ENCODE assay signal across 1 cellular context in the genomic region with DNA sequence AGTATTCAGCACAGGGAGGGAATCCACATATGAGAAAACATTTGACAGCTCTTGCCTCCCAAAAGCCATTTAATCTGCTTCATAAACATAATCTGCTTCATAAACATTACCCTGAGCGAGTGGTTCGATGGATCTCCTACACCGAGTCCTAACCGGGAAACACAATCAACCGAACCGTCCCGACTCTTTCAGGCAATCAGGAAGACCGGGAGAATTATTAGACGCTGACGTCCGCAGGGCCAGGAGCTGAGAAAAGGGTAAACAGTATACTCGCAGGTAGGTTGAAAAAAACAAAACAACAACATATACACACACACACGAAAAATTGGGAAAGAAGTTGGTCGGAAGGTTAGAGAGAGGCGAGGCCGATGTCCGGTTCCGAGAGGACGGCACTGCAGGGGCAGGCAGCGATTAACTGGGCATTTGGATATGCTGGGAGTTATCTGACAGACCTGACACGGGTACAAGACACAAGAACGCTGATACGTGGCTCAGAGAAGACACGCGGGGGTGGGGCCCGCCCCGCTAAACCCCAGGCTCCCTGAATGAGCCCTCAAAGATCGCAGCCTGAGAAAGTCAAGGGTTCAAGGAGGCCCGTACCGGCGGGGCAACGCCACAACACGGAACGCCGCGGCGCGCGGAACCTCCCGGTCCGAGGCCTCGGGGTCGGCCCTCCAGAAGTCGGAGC.
TF ChIP-seq lines count a peak whose summit lies in the region.

No MANE protein-coding gene starts in this region.

TF ChIP-seq in HepG2, 621 proteins besides CTCF, POLR2A, EP300 and RAD21 (continued from another document and continues in another):
- TF ChIP-seq, protein P1, sequence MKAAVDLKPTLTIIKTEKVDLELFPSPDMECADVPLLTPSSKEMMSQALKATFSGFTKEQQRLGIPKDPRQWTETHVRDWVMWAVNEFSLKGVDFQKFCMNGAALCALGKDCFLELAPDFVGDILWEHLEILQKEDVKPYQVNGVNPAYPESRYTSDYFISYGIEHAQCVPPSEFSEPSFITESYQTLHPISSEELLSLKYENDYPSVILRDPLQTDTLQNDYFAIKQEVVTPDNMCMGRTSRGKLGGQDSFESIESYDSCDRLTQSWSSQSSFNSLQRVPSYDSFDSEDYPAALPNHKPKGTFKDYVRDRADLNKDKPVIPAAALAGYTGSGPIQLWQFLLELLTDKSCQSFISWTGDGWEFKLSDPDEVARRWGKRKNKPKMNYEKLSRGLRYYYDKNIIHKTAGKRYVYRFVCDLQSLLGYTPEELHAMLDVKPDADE (CRISPR knock-in tag; IDR thresholded peaks at IDR 0.05): 0 out of 2 replicates have a peak, but pooled peaks have one; percentile 25
- TF ChIP-seq ZSCAN9 (CRISPR knock-in tag; IDR thresholded peaks at IDR 0.05; ENCODE audit: borderline replicate concordance) (no peak), PAX8 (CRISPR knock-in tag; IDR thresholded peaks at IDR 0.05; ENCODE audit: borderline replicate concordance) (no peak), RFX1 (IDR thresholded peaks at IDR 0.05) (no peak), ZNF678 (CRISPR knock-in tag; IDR thresholded peaks at IDR 0.05) (no peak), FOXA3 (CRISPR knock-in tag; IDR thresholded peaks at IDR 0.05) (no peak), ZNF557 (CRISPR knock-in tag; IDR thresholded peaks at IDR 0.05) (no peak), NFKBIZ (CRISPR knock-in tag; IDR thresholded peaks at IDR 0.05) (no peak), TGIF2 (CRISPR knock-in tag; IDR thresholded peaks at IDR 0.05) (no peak), FOXM1 (CRISPR knock-in tag; IDR thresholded peaks at IDR 0.05) (0 out of 2 replicates have a peak, but pooled peaks have one; percentile 19), SP1 (IDR thresholded peaks at IDR 0.05) (no peak), SP1 (CRISPR knock-in tag; IDR thresholded peaks at IDR 0.05) (no peak), ZNF704 (CRISPR knock-in tag; IDR thresholded peaks at IDR 0.05; ENCODE audit: borderline replicate concordance) (peak; percentile 36; the same call in 1 of the 2 replicates), XBP1 (CRISPR knock-in tag; IDR thresholded peaks at IDR 0.05) (no peak), RFX3 (CRISPR knock-in tag; IDR thresholded peaks at IDR 0.05) (no peak), ISX (CRISPR knock-in tag; conservative IDR thresholded peaks at IDR 0.05) (peak; percentile 73; the same call in 1 of the 2 replicates), SRY (CRISPR knock-in tag; IDR thresholded peaks at IDR 0.05) (no peak), ATM (IDR thresholded peaks at IDR 0.05; ENCODE audit: borderline replicate concordance) (no peak), ZNF550 (CRISPR knock-in tag; IDR thresholded peaks at IDR 0.05; ENCODE audit: borderline replicate concordance) (no peak), MIXL1 (CRISPR knock-in tag; IDR thresholded peaks at IDR 0.05) (no peak), SP140L (CRISPR knock-in tag; IDR thresholded peaks at IDR 0.05; ENCODE audit: borderline replicate concordance) (0 out of 2 replicates have a peak, but pooled peaks have one; percentile 15), THYN1 (CRISPR knock-in tag; IDR thresholded peaks at IDR 0.05; ENCODE audit: borderline replicate concordance, low read depth) (no peak), ATAD3A (CRISPR knock-in tag; IDR thresholded peaks at IDR 0.05) (no peak), ZNF782 (CRISPR knock-in tag; IDR thresholded peaks at IDR 0.05; ENCODE audit: borderline replicate concordance) (no peak), ZNF207 (IDR thresholded peaks at IDR 0.05; ENCODE audit: borderline replicate concordance) (no peak), HOXA9 (CRISPR knock-in tag; IDR thresholded peaks at IDR 0.05; ENCODE audit: borderline replicate concordance) (0 out of 2 replicates have a peak, but pooled peaks have one; percentile 28), ZBTB49 (CRISPR knock-in tag; IDR thresholded peaks at IDR 0.05; ENCODE audit: borderline replicate concordance) (no peak), NFE2L1 (CRISPR knock-in tag; IDR thresholded peaks at IDR 0.05; ENCODE audit: borderline replicate concordance) (no peak), KLF16 (CRISPR knock-in tag; IDR thresholded peaks at IDR 0.05) (no peak), ZNF770 (CRISPR knock-in tag; IDR thresholded peaks at IDR 0.05) (no peak), AGO2 (optimal IDR thresholded peaks at IDR 0.05; ENCODE audit: low read depth, low read length) (peak; percentile 91), REPIN1 (CRISPR knock-in tag; IDR thresholded peaks at IDR 0.05; ENCODE audit: borderline replicate concordance, low read depth) (no peak), RBM22 (optimal IDR thresholded peaks at IDR 0.05; ENCODE audit: low read length) (no peak), YY1 (IDR thresholded peaks at IDR 0.05; ENCODE audit: insufficient read depth, insufficient replicate concordance, low read depth, low read length) (no peak), ZNF773 (CRISPR knock-in tag; IDR thresholded peaks at IDR 0.05; ENCODE audit: borderline replicate concordance) (no peak), ZNF720 (CRISPR knock-in tag; IDR thresholded peaks at IDR 0.05) (no peak), ZNF878 (CRISPR knock-in tag; IDR thresholded peaks at IDR 0.05) (0 out of 2 replicates have a peak, but pooled peaks have one; percentile 66), ZFP62 (CRISPR knock-in tag; IDR thresholded peaks at IDR 0.05) (no peak), ZNF607 (CRISPR knock-in tag; IDR thresholded peaks at IDR 0.05; ENCODE audit: borderline replicate concordance) (no peak), ADNP (CRISPR knock-in tag; IDR thresholded peaks at IDR 0.05) (no peak), RFX5 (IDR thresholded peaks at IDR 0.05; ENCODE audit: low read depth, low read length) (no peak), ATF7 (IDR thresholded peaks at IDR 0.05) (no peak), ATF7 (CRISPR knock-in tag; IDR thresholded peaks at IDR 0.05) (no peak)
- TF ChIP-seq, protein P2, sequence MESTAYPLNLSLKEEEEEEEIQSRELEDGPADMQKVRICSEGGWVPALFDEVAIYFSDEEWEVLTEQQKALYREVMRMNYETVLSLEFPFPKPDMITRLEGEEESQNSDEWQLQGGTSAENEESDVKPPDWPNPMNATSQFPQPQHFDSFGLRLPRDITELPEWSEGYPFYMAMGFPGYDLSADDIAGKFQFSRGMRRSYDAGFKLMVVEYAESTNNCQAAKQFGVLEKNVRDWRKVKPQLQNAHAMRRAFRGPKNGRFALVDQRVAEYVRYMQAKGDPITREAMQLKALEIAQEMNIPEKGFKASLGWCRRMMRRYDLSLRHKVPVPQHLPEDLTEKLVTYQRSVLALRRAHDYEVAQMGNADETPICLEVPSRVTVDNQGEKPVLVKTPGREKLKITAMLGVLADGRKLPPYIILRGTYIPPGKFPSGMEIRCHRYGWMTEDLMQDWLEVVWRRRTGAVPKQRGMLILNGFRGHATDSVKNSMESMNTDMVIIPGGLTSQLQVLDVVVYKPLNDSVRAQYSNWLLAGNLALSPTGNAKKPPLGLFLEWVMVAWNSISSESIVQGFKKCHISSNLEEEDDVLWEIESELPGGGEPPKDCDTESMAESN (CRISPR knock-in tag; conservative IDR thresholded peaks at IDR 0.05): no peak
- TF ChIP-seq, protein P3, sequence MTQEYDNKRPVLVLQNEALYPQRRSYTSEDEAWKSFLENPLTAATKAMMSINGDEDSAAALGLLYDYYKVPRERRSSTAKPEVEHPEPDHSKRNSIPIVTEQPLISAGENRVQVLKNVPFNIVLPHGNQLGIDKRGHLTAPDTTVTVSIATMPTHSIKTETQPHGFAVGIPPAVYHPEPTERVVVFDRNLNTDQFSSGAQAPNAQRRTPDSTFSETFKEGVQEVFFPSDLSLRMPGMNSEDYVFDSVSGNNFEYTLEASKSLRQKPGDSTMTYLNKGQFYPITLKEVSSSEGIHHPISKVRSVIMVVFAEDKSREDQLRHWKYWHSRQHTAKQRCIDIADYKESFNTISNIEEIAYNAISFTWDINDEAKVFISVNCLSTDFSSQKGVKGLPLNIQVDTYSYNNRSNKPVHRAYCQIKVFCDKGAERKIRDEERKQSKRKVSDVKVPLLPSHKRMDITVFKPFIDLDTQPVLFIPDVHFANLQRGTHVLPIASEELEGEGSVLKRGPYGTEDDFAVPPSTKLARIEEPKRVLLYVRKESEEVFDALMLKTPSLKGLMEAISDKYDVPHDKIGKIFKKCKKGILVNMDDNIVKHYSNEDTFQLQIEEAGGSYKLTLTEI (CRISPR knock-in tag; conservative IDR thresholded peaks at IDR 0.05): no peak
- TF ChIP-seq, protein P4, sequence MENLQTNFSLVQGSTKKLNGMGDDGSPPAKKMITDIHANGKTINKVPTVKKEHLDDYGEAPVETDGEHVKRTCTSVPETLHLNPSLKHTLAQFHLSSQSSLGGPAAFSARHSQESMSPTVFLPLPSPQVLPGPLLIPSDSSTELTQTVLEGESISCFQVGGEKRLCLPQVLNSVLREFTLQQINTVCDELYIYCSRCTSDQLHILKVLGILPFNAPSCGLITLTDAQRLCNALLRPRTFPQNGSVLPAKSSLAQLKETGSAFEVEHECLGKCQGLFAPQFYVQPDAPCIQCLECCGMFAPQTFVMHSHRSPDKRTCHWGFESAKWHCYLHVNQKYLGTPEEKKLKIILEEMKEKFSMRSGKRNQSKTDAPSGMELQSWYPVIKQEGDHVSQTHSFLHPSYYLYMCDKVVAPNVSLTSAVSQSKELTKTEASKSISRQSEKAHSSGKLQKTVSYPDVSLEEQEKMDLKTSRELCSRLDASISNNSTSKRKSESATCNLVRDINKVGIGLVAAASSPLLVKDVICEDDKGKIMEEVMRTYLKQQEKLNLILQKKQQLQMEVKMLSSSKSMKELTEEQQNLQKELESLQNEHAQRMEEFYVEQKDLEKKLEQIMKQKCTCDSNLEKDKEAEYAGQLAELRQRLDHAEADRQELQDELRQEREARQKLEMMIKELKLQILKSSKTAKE (CRISPR knock-in tag; IDR thresholded peaks at IDR 0.05; ENCODE audit: borderline replicate concordance): no peak
- TF ChIP-seq, protein P5, sequence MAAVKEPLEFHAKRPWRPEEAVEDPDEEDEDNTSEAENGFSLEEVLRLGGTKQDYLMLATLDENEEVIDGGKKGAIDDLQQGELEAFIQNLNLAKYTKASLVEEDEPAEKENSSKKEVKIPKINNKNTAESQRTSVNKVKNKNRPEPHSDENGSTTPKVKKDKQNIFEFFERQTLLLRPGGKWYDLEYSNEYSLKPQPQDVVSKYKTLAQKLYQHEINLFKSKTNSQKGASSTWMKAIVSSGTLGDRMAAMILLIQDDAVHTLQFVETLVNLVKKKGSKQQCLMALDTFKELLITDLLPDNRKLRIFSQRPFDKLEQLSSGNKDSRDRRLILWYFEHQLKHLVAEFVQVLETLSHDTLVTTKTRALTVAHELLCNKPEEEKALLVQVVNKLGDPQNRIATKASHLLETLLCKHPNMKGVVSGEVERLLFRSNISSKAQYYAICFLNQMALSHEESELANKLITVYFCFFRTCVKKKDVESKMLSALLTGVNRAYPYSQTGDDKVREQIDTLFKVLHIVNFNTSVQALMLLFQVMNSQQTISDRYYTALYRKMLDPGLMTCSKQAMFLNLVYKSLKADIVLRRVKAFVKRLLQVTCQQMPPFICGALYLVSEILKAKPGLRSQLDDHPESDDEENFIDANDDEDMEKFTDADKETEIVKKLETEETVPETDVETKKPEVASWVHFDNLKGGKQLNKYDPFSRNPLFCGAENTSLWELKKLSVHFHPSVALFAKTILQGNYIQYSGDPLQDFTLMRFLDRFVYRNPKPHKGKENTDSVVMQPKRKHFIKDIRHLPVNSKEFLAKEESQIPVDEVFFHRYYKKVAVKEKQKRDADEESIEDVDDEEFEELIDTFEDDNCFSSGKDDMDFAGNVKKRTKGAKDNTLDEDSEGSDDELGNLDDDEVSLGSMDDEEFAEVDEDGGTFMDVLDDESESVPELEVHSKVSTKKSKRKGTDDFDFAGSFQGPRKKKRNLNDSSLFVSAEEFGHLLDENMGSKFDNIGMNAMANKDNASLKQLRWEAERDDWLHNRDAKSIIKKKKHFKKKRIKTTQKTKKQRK (IDR thresholded peaks at IDR 0.05; ENCODE audit: low read length): no peak
- TF ChIP-seq, protein P6, sequence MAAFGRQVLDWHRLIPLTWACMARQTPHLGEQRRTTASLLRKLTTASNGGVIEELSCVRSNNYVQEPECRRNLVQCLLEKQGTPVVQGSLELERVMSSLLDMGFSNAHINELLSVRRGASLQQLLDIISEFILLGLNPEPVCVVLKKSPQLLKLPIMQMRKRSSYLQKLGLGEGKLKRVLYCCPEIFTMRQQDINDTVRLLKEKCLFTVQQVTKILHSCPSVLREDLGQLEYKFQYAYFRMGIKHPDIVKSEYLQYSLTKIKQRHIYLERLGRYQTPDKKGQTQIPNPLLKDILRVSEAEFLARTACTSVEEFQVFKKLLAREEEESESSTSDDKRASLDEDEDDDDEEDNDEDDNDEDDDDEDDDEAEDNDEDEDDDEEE (CRISPR knock-in tag; IDR thresholded peaks at IDR 0.05): 0 out of 2 replicates have a peak, but pooled peaks have one; percentile 36
